ENCODE assay signal across 2 cellular contexts in genomic region chr16:11956558-11956957, GRCh38.
TF ChIP-seq lines count a peak whose summit lies in the region.

No MANE protein-coding gene starts in this region.

TF ChIP-seq in SK-N-SH, 30 proteins besides CTCF, POLR2A, EP300 and RAD21 (continued from another document):
- no peak for TF ChIP-seq TAF1 (IDR thresholded peaks at IDR 0.05; ENCODE audit: borderline replicate concordance, low read depth, low read length)
- TF ChIP-seq IRF3 (IDR thresholded peaks at IDR 0.05; ENCODE audit: low read depth, low read length) = no peak
- no peak for TF ChIP-seq SMC3 (IDR thresholded peaks at IDR 0.05; ENCODE audit: low read depth, low read length)
- no peak for TF ChIP-seq FOXJ3 (CRISPR knock-in tag; IDR thresholded peaks at IDR 0.05)
- TF ChIP-seq EZH2phosphoT487 (IDR thresholded peaks at IDR 0.05; ENCODE audit: borderline replicate concordance, low read depth) = no peak
- TF ChIP-seq USF1 (IDR thresholded peaks at IDR 0.05; ENCODE audit: borderline replicate concordance, low read depth) = no peak
- no peak for TF ChIP-seq FOXM1 (IDR thresholded peaks at IDR 0.05; ENCODE audit: low read depth)
- no peak for TF ChIP-seq GATA2 (CRISPR knock-in tag; IDR thresholded peaks at IDR 0.05)
- TF ChIP-seq USF2 (IDR thresholded peaks at IDR 0.05; ENCODE audit: borderline replicate concordance, low read depth, low read length) = no peak
- no peak for TF ChIP-seq ZBTB33 (IDR thresholded peaks at IDR 0.05; ENCODE audit: borderline replicate concordance, low read depth)
- no peak for TF ChIP-seq RFX5 (IDR thresholded peaks at IDR 0.05; ENCODE audit: low read length)
- no peak for TF ChIP-seq REST (IDR thresholded peaks at IDR 0.05; ENCODE audit: low read depth, low read length)
- TF ChIP-seq TCF12 (IDR thresholded peaks at IDR 0.05) = no peak
- no peak for TF ChIP-seq GABPA (IDR thresholded peaks at IDR 0.05; ENCODE audit: low read depth)
- TF ChIP-seq RCOR1 (IDR thresholded peaks at IDR 0.05; ENCODE audit: low read length) = no peak
- TF ChIP-seq MXI1 (IDR thresholded peaks at IDR 0.05; ENCODE audit: low read depth, low read length) = no peak
- TF ChIP-seq NFIC (IDR thresholded peaks at IDR 0.05; ENCODE audit: borderline replicate concordance) = no peak

TF ChIP-seq in SK-N-SH treated with all-trans-retinoic acid at 6 μM for 48 hours, 23 proteins besides CTCF, POLR2A, EP300 and RAD21:
- no peak for TF ChIP-seq TSHZ2 (CRISPR knock-in tag; IDR thresholded peaks at IDR 0.05)
- TF ChIP-seq PPARA (CRISPR knock-in tag; IDR thresholded peaks at IDR 0.05; ENCODE audit: borderline replicate concordance) = no peak
- TF ChIP-seq OSR1 (CRISPR knock-in tag; IDR thresholded peaks at IDR 0.05) = no peak
- no peak for TF ChIP-seq ZC3H10 (CRISPR knock-in tag; IDR thresholded peaks at IDR 0.05)
- no peak for TF ChIP-seq ZFP3 (CRISPR knock-in tag; IDR thresholded peaks at IDR 0.05)
- no peak for TF ChIP-seq ESRRG (CRISPR knock-in tag; IDR thresholded peaks at IDR 0.05)
- TF ChIP-seq ARNTL (CRISPR knock-in tag; IDR thresholded peaks at IDR 0.05; ENCODE audit: borderline replicate concordance, low read depth) = no peak
- no peak for TF ChIP-seq GLIS3 (CRISPR knock-in tag; IDR thresholded peaks at IDR 0.05)
- no peak for TF ChIP-seq PATZ1 (CRISPR knock-in tag; IDR thresholded peaks at IDR 0.05; ENCODE audit: borderline replicate concordance)
- TF ChIP-seq ZFP30 (CRISPR knock-in tag; IDR thresholded peaks at IDR 0.05) = no peak
TF ChIP-seq in SK-N-SH treated with all-trans-retinoic acid at 6 μM for 48 hours: peak in this region for 0.
